In the genomic region with DNA sequence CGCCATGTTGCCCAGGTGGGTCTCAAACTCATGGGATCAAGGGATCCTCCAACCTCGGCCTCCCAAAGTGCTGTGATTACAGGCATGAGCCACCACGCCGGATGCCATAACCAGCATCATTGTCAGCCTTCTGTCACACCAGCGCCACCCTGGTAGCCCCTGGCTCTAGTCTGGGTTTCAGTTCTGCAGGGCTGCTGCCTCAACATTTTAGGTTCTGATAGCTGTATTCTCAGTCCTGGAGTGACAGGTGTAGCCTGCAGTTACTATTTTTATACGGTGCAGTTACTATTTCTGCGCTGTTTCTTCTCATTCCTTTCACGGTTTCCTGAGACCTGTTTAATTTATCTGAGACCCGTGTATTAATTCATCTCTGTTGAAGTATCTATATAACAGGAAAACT, we compare ENCODE assay signal across 1 cellular context.
A peak's percentile ranks its signal among the peaks of the same experiment; 100 is the strongest.
TF ChIP-seq lines count a peak whose summit lies in the region.

No MANE protein-coding gene starts in this region.

TF ChIP-seq in GM12878, 131 proteins besides CTCF, POLR2A, EP300 and RAD21 (continued from another document):
- TF ChIP-seq ZBTB40 (IDR thresholded peaks at IDR 0.05; ENCODE audit: borderline replicate concordance) (no peak), KLF5 (IDR thresholded peaks at IDR 0.05; ENCODE audit: partially characterized antibody) (no peak), IKZF1 (conservative IDR thresholded peaks at IDR 0.05) (no peak), BHLHE40 (IDR thresholded peaks at IDR 0.05; ENCODE audit: borderline replicate concordance in 1 of 2, low read depth in 2 of 2, low read length in 1 of 2) (no peak), SMARCA5 (IDR thresholded peaks at IDR 0.05) (no peak), GABPA (IDR thresholded peaks at IDR 0.05; ENCODE audit: low read depth) (no peak), MEF2B (IDR thresholded peaks at IDR 0.05; ENCODE audit: partially characterized antibody, poor library complexity, severe bottlenecking) (peak; percentile 25), SUPT20H (IDR thresholded peaks at IDR 0.05; ENCODE audit: borderline replicate concordance, control insufficient read depth, low read depth, low read length) (no peak), EED (IDR thresholded peaks at IDR 0.05; ENCODE audit: low read depth) (peak; percentile 59), CHD4 (IDR thresholded peaks at IDR 0.05) (no peak), MXI1 (IDR thresholded peaks at IDR 0.05; ENCODE audit: low read depth, low read length) (no peak), CHD1 (IDR thresholded peaks at IDR 0.05; ENCODE audit: low read depth, low read length) (no peak), GATAD2B (conservative IDR thresholded peaks at IDR 0.05; ENCODE audit: low read depth) (no peak), NR2F1 (conservative IDR thresholded peaks at IDR 0.05) (no peak), E4F1 (IDR thresholded peaks at IDR 0.05; ENCODE audit: borderline replicate concordance, partially characterized antibody) (no peak), PML (IDR thresholded peaks at IDR 0.05; ENCODE audit: low read length) (no peak), BCL11A (IDR thresholded peaks at IDR 0.05; ENCODE audit: low read depth, low read length) (no peak), RELA (IDR thresholded peaks at IDR 0.05; ENCODE audit: borderline replicate concordance, partially characterized antibody) (no peak), CREM (IDR thresholded peaks at IDR 0.05; ENCODE audit: low read depth) (peak; percentile 23; the same call in 1 of the 2 replicates), KDM1A (IDR thresholded peaks at IDR 0.05; ENCODE audit: borderline replicate concordance) (no peak), TCF7 (IDR thresholded peaks at IDR 0.05; ENCODE audit: borderline replicate concordance) (no peak), NFYA (IDR thresholded peaks at IDR 0.05; ENCODE audit: borderline replicate concordance, low read depth, low read length) (no peak), SMAD1 (IDR thresholded peaks at IDR 0.05; ENCODE audit: low read depth, partially characterized antibody) (no peak), ETV6 (conservative IDR thresholded peaks at IDR 0.05 in 1 of 2, IDR thresholded peaks at IDR 0.05 in 1 of 2; ENCODE audit: borderline replicate concordance in 1 of 2, low read depth in 1 of 2) (0 out of 4 replicates have a peak, but pooled peaks of 1 of the 2 experiments have one; percentile 38), MYC (IDR thresholded peaks at IDR 0.05; ENCODE audit: insufficient read depth, insufficient read length, insufficient replicate concordance, low read length, severe bottlenecking) (no peak), WRNIP1 (IDR thresholded peaks at IDR 0.05; ENCODE audit: borderline replicate concordance, low read depth, low read length) (no peak), NFIC (IDR thresholded peaks at IDR 0.05; ENCODE audit: low read depth, low read length) (0 out of 2 replicates have a peak, but pooled peaks have one; percentile 26), TCF12 (IDR thresholded peaks at IDR 0.05; ENCODE audit: low read depth, low read length) (no peak), PAX5 (IDR thresholded peaks at IDR 0.05; ENCODE audit: borderline replicate concordance, low read depth, low read length) (no peak), RB1 (IDR thresholded peaks at IDR 0.05; ENCODE audit: borderline replicate concordance) (no peak), TCF3 (IDR thresholded peaks at IDR 0.05; ENCODE audit: borderline replicate concordance, insufficient read depth, low read depth, low read length) (no peak), IRF4 (IDR thresholded peaks at IDR 0.05; ENCODE audit: low read depth, low read length) (peak; percentile 49; the same call in 1 of the 2 replicates), STAT1 (conservative IDR thresholded peaks at IDR 0.05) (no peak), EZH2 (IDR thresholded peaks at IDR 0.05; ENCODE audit: borderline replicate concordance, control insufficient read depth, low read depth, low read length) (no peak), SRF (IDR thresholded peaks at IDR 0.05; ENCODE audit: low read depth in 2 of 2, low read length in 2 of 2) (no peak), MEF2A (IDR thresholded peaks at IDR 0.05; ENCODE audit: insufficient read depth, low read depth, low read length) (peak; percentile 69), CEBPZ (IDR thresholded peaks at IDR 0.05; ENCODE audit: low read depth, low read length) (no peak), CBX3 (IDR thresholded peaks at IDR 0.05; ENCODE audit: borderline replicate concordance, low read depth) (no peak)
- TF ChIP-seq, protein P1, sequence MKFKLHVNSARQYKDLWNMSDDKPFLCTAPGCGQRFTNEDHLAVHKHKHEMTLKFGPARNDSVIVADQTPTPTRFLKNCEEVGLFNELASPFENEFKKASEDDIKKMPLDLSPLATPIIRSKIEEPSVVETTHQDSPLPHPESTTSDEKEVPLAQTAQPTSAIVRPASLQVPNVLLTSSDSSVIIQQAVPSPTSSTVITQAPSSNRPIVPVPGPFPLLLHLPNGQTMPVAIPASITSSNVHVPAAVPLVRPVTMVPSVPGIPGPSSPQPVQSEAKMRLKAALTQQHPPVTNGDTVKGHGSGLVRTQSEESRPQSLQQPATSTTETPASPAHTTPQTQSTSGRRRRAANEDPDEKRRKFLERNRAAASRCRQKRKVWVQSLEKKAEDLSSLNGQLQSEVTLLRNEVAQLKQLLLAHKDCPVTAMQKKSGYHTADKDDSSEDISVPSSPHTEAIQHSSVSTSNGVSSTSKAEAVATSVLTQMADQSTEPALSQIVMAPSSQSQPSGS (IDR thresholded peaks at IDR 0.05; ENCODE audit: low read length): no peak
- TF ChIP-seq, protein P2, sequence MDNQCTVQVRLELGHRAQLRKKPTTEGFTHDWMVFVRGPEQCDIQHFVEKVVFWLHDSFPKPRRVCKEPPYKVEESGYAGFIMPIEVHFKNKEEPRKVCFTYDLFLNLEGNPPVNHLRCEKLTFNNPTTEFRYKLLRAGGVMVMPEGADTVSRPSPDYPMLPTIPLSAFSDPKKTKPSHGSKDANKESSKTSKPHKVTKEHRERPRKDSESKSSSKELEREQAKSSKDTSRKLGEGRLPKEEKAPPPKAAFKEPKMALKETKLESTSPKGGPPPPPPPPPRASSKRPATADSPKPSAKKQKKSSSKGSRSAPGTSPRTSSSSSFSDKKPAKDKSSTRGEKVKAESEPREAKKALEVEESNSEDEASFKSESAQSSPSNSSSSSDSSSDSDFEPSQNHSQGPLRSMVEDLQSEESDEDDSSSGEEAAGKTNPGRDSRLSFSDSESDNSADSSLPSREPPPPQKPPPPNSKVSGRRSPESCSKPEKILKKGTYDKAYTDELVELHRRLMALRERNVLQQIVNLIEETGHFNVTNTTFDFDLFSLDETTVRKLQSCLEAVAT (IDR thresholded peaks at IDR 0.05): no peak
- TF ChIP-seq, protein P3, sequence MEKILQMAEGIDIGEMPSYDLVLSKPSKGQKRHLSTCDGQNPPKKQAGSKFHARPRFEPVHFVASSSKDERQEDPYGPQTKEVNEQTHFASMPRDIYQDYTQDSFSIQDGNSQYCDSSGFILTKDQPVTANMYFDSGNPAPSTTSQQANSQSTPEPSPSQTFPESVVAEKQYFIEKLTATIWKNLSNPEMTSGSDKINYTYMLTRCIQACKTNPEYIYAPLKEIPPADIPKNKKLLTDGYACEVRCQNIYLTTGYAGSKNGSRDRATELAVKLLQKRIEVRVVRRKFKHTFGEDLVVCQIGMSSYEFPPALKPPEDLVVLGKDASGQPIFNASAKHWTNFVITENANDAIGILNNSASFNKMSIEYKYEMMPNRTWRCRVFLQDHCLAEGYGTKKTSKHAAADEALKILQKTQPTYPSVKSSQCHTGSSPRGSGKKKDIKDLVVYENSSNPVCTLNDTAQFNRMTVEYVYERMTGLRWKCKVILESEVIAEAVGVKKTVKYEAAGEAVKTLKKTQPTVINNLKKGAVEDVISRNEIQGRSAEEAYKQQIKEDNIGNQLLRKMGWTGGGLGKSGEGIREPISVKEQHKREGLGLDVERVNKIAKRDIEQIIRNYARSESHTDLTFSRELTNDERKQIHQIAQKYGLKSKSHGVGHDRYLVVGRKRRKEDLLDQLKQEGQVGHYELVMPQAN (conservative IDR thresholded peaks at IDR 0.05): no peak
- TF ChIP-seq, protein P4, sequence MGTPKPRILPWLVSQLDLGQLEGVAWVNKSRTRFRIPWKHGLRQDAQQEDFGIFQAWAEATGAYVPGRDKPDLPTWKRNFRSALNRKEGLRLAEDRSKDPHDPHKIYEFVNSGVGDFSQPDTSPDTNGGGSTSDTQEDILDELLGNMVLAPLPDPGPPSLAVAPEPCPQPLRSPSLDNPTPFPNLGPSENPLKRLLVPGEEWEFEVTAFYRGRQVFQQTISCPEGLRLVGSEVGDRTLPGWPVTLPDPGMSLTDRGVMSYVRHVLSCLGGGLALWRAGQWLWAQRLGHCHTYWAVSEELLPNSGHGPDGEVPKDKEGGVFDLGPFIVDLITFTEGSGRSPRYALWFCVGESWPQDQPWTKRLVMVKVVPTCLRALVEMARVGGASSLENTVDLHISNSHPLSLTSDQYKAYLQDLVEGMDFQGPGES (IDR thresholded peaks at IDR 0.05): no peak
